10 cellular contexts compared by ENCODE assay signal in genomic region chr6:7505196-7505699, GRCh38. TPM values are rescaled to one million over a fixed set of nuclear protein-coding genes. Genes with fewer than 3 reads are reported as not detected.
DNase-seq lines count a peak whose midpoint lies in the region; ATAC-seq and TF ChIP-seq lines count a peak whose summit lies in the region.
"Had no signal": no experiment of that assay in that cellular context is flagged by ENCODE, and none has a peak within 500 bp of the region (broad histone marks: within the 10 kb centered on the region; RNA-seq: fewer than 3 reads in every experiment).

No MANE protein-coding gene starts in this region.

- H3K4me3 ChIP-seq in astrocyte of the spinal cord (ENCODE audit: low read depth, low read length): no peak overlapping the region
- H3K4me3 ChIP-seq: right lobe of liver had no signal

- intact Hi-C loops in left colon (cut with DNase I, micrococcal nuclease): no loop called here

- in situ Hi-C loops in astrocyte of the spinal cord (cut with HindIII; ENCODE audit: low sequenced_read_pairs): no loop called here

- DNase-seq in NCI-H2107 treated with DMSO at 0.1 percent for 48 hours (lab: John Stamatoyannopoulos, UW; ENCODE audit: unreplicated experiment): peak; percentile 71
- DNase-seq in NCI-H2107 (lab: John Stamatoyannopoulos, UW): no peak
- DNase-seq in NCI-H2081 (lab: John Stamatoyannopoulos, UW): peak; percentile 46 to 69
- DNase-seq in astrocyte of the spinal cord (ENCODE audit: low read depth, low spot score): peak; percentile 68
- DNase-seq in left colon: peak; percentile 61 to 83
- DNase-seq in T-helper 9 cell: no peak
- DNase-seq in GM19240 (ENCODE audit: insufficient read length, low spot score): no peak
- DNase-seq: right lobe of liver had no signal

- no peak for TF ChIP-seq CTCF in astrocyte of the spinal cord (IDR thresholded peaks at IDR 0.05; ENCODE audit: low read depth, low read length)

- peak; percentile 98 for ATAC-seq in left colon
- no peak for ATAC-seq in HG02588 (IDR thresholded peaks at IDR 0.05; ENCODE audit: unreplicated experiment)

RNA-seq across cellular contexts. Expression of gene DSP, which starts 36.2 kb away (rescaled TPM):
- total RNA-seq in left colon: 100 to 1,000 TPM; 213 to 249 TPM
- total RNA-seq: T-helper 2 cell treated with Interferon-gamma antibody and Interleukin-4, amounts not matched to agents 100 ng/mL and 5 ng/mL, for 36 hours had no signal

Comparison
In these comparisons a context has a peak if more than half of its experiments do, and no peak if none do; other contexts are left out.
1. DNase-seq: peak in NCI-H2107 treated with DMSO at 0.1 percent for 48 hours (single experiment), NCI-H2081 (2 of 2), astrocyte of the spinal cord (single experiment) and left colon (2 of 2); none in NCI-H2107 (single experiment), T-helper 9 cell (single experiment) and GM19240 (single experiment).